In the genomic region with DNA sequence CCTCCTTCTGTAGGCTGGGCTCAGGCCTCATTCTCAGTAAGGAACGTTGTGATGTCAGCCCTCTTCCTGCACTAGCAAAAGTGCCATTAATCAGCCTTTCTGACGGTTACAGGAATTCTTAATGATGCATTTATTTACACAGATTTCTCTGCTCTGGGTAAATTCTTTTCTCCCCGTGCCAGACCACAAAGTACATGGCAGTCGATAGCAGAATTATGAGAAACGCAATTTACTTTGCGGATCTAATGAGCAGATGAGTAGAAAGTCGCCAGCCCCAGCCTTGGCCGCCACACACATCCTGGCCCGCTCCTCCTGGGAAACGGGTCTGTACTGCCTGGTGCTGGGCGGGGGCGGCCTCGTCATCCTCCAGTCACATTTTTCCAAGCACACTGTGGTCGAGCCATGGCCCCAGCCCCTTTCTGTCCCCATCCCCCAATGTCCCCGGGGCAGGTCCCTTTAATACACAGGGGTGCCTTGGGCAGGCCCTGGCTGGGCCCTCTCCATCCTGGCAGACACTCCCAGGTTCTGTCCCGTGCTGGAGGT, we compare ENCODE assay signal across 15 cellular contexts. TPM values are rescaled to one million over a fixed set of nuclear protein-coding genes. Genes with fewer than 3 reads are reported as not detected.
DNase-seq lines count a peak whose midpoint lies in the region; ATAC-seq and TF ChIP-seq lines count a peak whose summit lies in the region.
"Had no signal": no experiment of that assay in that cellular context is flagged by ENCODE, and none has a peak within 500 bp of the region (broad histone marks: within the 10 kb centered on the region; RNA-seq: fewer than 3 reads in every experiment).

No MANE protein-coding gene starts in this region.

- H3K4me3 Mint-ChIP-seq in natural killer cell treated with Interleukin-12 subunit alpha and Interleukin-12 subunit beta and Interleukin-15 and Interleukin-18, amount 100 ng/mL, for 72 hours = no peak overlapping the region
- H3K4me3 Mint-ChIP-seq in natural killer cell = no peak overlapping the region
- H3K4me3 Mint-ChIP-seq: CD4-positive, CD25-positive, alpha-beta regulatory T cell; effector memory CD8-positive, alpha-beta T cell had no signal

- H3K27ac ChIP-seq in PC-3 (ENCODE audit: low read length) (no peak overlapping the region), body of pancreas (no peak overlapping the region)
- H3K27ac ChIP-seq: sigmoid colon, transverse colon had no signal

- H3K27ac Mint-ChIP-seq in natural killer cell treated with Interleukin-12 subunit alpha and Interleukin-12 subunit beta and Interleukin-15 and Interleukin-18, amount 100 ng/mL, for 72 hours = no peak overlapping the region
- no peak overlapping the region for H3K27ac Mint-ChIP-seq in natural killer cell
- H3K27ac Mint-ChIP-seq: activated naive CD4-positive, alpha-beta T cell treated with anti-CD3 and anti-CD28 coated beads, Interleukin-2, amount 50 U/mL, for 72 hours; CD4-positive, CD25-positive, alpha-beta regulatory T cell; effector memory CD8-positive, alpha-beta T cell had no signal

- no peaks in the 10 kb centered on the region for H3K79me2 ChIP-seq in PC-3 (ENCODE audit: low read length)

- no peaks in the 10 kb centered on the region for H3K36me3 ChIP-seq in PC-3 (ENCODE audit: low read depth, low read length)
- H3K36me3 ChIP-seq in body of pancreas (replicated peaks in 1 of 2; ENCODE audit: insufficient read depth in 1 of 2, low read depth in 2 of 2) = no peaks in the 10 kb centered on the region
- H3K36me3 ChIP-seq: sigmoid colon, transverse colon had no signal

- TF ChIP-seq CTCF in natural killer cell (IDR thresholded peaks at IDR 0.05) (no peak), PC-3 (conservative IDR thresholded peaks at IDR 0.05; ENCODE audit: low read depth, low read length) (no peak), fibroblast of villous mesenchyme (IDR thresholded peaks at IDR 0.05; ENCODE audit: insufficient read depth, low read depth, low read length) (no peak), body of pancreas (IDR thresholded peaks at IDR 0.05) (no peak)

- H3K9me3 ChIP-seq in PC-3 (ENCODE audit: low read length) = no peaks in the 10 kb centered on the region
- no peaks in the 10 kb centered on the region for H3K9me3 ChIP-seq in body of pancreas
- H3K9me3 ChIP-seq: sigmoid colon, transverse colon had no signal

- no peaks in the 10 kb centered on the region for H3K9me2 ChIP-seq in PC-3 (replicated peaks; ENCODE audit: low read length)

- H3K27me3 Mint-ChIP-seq in natural killer cell treated with Interleukin-12 subunit alpha and Interleukin-12 subunit beta and Interleukin-15 and Interleukin-18, amount 100 ng/mL, for 72 hours = peaks cover 0 to 8% of the 10 kb centered on the region in 2 donors
- H3K27me3 Mint-ChIP-seq in natural killer cell (ENCODE audit: low read depth in 2 of 2) = peaks cover 0 to 6% of the 10 kb centered on the region in 2 donors
- H3K27me3 Mint-ChIP-seq: CD4-positive, CD25-positive, alpha-beta regulatory T cell had no signal

- 24 to 30% methylated on average over 11 to 16 of the region's 16 CpGs for WGBS in body of pancreas, 2 donors

- peak overlapping the region; percentile 50 for H3K4me2 ChIP-seq in PC-3 (ENCODE audit: low read length)

- CTCF ChIA-PET in PC-3 (lab: Charles Lee) = no interaction called here

- peak; percentile 51 for DNase-seq in natural killer cell treated with Interleukin-12 subunit alpha and Interleukin-12 subunit beta and Interleukin-15 and Interleukin-18, amount 100 ng/mL, for 72 hours (ENCODE audit: low spot score)
- no peak for DNase-seq in natural killer cell
- peak; percentile 63 for DNase-seq in PC-3
- DNase-seq in fibroblast of villous mesenchyme (ENCODE audit: low read depth) = peak; percentile 60
- no peak for DNase-seq in OCI-M1 (lab: John Stamatoyannopoulos, UW)
- no peak for DNase-seq in glomerular visceral epithelial cell (ENCODE audit: extremely low spot score)
- DNase-seq in body of pancreas = no peak
- DNase-seq in kidney tubule cell (ENCODE audit: low spot score) = no peak
- DNase-seq: activated CD4-positive, alpha-beta T cell treated with anti-CD3 and anti-CD28 coated beads, Interleukin-2, amount 50 U/mL, for 4 hours; CD4-positive, CD25-positive, alpha-beta regulatory T cell; effector memory CD8-positive, alpha-beta T cell; Kasumi-1; sigmoid colon; transverse colon had no signal

- peaks cover 0 to 4% of the 10 kb centered on the region in 2 donors for H3K4me1 Mint-ChIP-seq in natural killer cell treated with Interleukin-12 subunit alpha and Interleukin-12 subunit beta and Interleukin-15 and Interleukin-18, amount 100 ng/mL, for 72 hours (ENCODE audit: low read depth in 2 of 2)
- H3K4me1 Mint-ChIP-seq in natural killer cell = peaks cover 0 to 5% of the 10 kb centered on the region in 2 donors

- H3K27me3 ChIP-seq in PC-3 (ENCODE audit: low read length) = peaks cover 10% of the 10 kb centered on the region
- peaks cover 0 to 13% of the 10 kb centered on the region in 2 donors for H3K27me3 ChIP-seq in body of pancreas

- no peak for ATAC-seq in natural killer cell treated with Interleukin-12 subunit alpha and Interleukin-12 subunit beta and Interleukin-15 and Interleukin-18, amount 100 ng/mL, for 72 hours
- ATAC-seq in natural killer cell = no peak
- peak; percentile 68 for ATAC-seq in PC-3
- ATAC-seq in body of pancreas = no peak
- ATAC-seq: activated naive CD4-positive, alpha-beta T cell treated with anti-CD3 and anti-CD28 coated beads, Interleukin-2, amount 50 U/mL, for 72 hours; effector memory CD8-positive, alpha-beta T cell had no signal

- peaks cover 13% of the 10 kb centered on the region for H3K4me1 ChIP-seq in PC-3 (ENCODE audit: insufficient read depth, low read length)
- no peaks in the 10 kb centered on the region for H3K4me1 ChIP-seq in body of pancreas
- H3K4me1 ChIP-seq: sigmoid colon, transverse colon had no signal

- H3K4me3 ChIP-seq in PC-3 (ENCODE audit: low read length) (no peak overlapping the region), fibroblast of villous mesenchyme (ENCODE audit: low read depth, low read length) (no peak overlapping the region), body of pancreas (no peak overlapping the region)
- H3K4me3 ChIP-seq: sigmoid colon, transverse colon had no signal

- intact Hi-C loops in natural killer cell (cut with micrococcal nuclease) (no loop called here), PC-3 (cut with micrococcal nuclease) (no loop called here), body of pancreas (cut with DNase I) (no loop called here)

- H3F3A ChIP-seq in PC-3 (ENCODE audit: low read length, unreplicated experiment) = no peaks in the 10 kb centered on the region

- no TSS peak for BruUV-seq in PC-3 (replicated peaks; lab: Mats Ljungman, UMichigan)

- H3K36me3 Mint-ChIP-seq in natural killer cell treated with Interleukin-12 subunit alpha and Interleukin-12 subunit beta and Interleukin-15 and Interleukin-18, amount 100 ng/mL, for 72 hours = no peaks in the 10 kb centered on the region
- H3K36me3 Mint-ChIP-seq in natural killer cell = no peaks in the 10 kb centered on the region
- H3K36me3 Mint-ChIP-seq: activated naive CD4-positive, alpha-beta T cell treated with anti-CD3 and anti-CD28 coated beads, Interleukin-2, amount 50 U/mL, for 72 hours; CD4-positive, CD25-positive, alpha-beta regulatory T cell had no signal

- POLR2A ChIA-PET in PC-3 (lab: Charles Lee; ENCODE audit: unreplicated experiment) = no interaction called here

- no peak for TF ChIP-seq POLR2A in body of pancreas (IDR thresholded peaks at IDR 0.05)

- H3K9ac ChIP-seq in PC-3 (ENCODE audit: low read length) = no peak overlapping the region

- peak overlapping the region; percentile 15; the same call in 1 of the 2 replicates for H2AFZ ChIP-seq in PC-3 (ENCODE audit: low read length)

- no peaks in the 10 kb centered on the region for H4K20me1 ChIP-seq in PC-3 (ENCODE audit: low read length)

- H3K9me3 Mint-ChIP-seq in natural killer cell treated with Interleukin-12 subunit alpha and Interleukin-12 subunit beta and Interleukin-15 and Interleukin-18, amount 100 ng/mL, for 72 hours = peaks cover 4% of the 10 kb centered on the region
- H3K9me3 Mint-ChIP-seq in natural killer cell = peaks cover 3 to 9% of the 10 kb centered on the region in 2 donors
- H3K9me3 Mint-ChIP-seq: CD4-positive, CD25-positive, alpha-beta regulatory T cell had no signal

RNA-seq across cellular contexts. Expression of a gene that starts 25.9 kb away (rescaled TPM):
- total RNA-seq in natural killer cell treated with Interleukin-12 subunit alpha and Interleukin-12 subunit beta and Interleukin-15 and Interleukin-18, amount 100 ng/mL, for 72 hours = 10 to 100 TPM; 28.0 to 48.2 TPM
- total RNA-seq in natural killer cell = 10 to 100 TPM; 21.0 to 30.2 (median 21.7) TPM
- 44.4 and 48.3 TPM in 2 replicates for total RNA-seq in PC-3 (2014; rRNA removed)
- 12.1 and 14.8 TPM in 2 replicates for total RNA-seq in fibroblast of villous mesenchyme
- total RNA-seq in body of pancreas = 10 to 100 TPM; 10.9 to 18.1 TPM

RNA-seq across cellular contexts. Expression of a gene that starts 26.0 kb away (rescaled TPM):
- 10 to 100 TPM; 29.5 to 83.7 TPM for total RNA-seq in natural killer cell treated with Interleukin-12 subunit alpha and Interleukin-12 subunit beta and Interleukin-15 and Interleukin-18, amount 100 ng/mL, for 72 hours
- total RNA-seq in natural killer cell (10 to 100 TPM; 39.5 to 55.9 (median 54.2) TPM), PC-3 (2014; rRNA removed) (26.7 and 37.9 TPM in 2 replicates), fibroblast of villous mesenchyme (8.2 and 11.3 TPM in 2 replicates), body of pancreas (10 to 100 TPM; 16.1 to 27.4 TPM)

Comparison
In these comparisons a context has a peak if more than half of its experiments do, and no peak if none do; other contexts are left out.
1. DNase-seq: peak in natural killer cell treated with Interleukin-12 subunit alpha and Interleukin-12 subunit beta and Interleukin-15 and Interleukin-18, amount 100 ng/mL, for 72 hours (single experiment), PC-3 (single experiment) and fibroblast of villous mesenchyme (single experiment); none in natural killer cell (single experiment), OCI-M1 (single experiment), glomerular visceral epithelial cell (single experiment), body of pancreas (0 of 4) and kidney tubule cell (single experiment).